ENCODE assay signal across 1 cellular context in the genomic region with DNA sequence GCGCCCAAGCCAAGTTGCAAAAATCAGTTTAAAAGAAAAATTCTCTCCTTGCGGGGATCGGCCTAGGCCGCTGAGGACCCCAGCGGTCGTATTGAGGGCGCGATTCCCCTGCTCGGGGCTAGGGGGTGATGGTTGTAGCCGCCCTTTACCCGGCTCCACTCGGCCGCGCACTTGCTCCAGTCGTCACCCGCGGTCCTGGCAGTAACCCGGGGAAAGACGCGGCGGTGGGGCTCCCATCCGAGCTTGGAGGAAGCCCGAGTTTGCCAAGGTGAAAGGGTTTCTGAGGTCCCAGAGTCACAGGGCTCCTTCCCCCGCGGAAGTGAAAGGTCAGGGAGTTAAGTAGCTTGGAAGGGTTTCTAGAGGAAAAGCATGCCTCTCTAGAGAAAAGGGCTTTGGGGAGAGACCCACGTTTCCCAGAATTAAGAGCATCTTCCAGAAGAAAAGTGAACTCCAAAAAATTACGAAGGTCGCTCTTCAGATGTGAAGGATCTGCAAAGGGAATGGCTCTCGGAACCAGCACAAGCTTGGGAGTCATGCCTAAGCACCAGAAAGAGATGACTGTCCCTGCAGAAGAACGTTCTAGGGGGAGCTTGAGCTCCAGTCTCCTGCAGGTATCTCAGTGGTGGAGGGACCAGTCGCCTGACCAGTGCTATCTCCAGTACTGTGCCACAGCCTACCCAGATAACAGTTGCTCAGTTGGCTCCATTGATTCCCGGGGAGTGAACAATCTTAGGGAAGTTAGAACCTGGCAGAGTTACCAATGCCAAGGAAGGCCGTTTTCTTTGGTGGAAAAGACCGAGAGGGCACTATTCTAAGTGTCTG.
TF ChIP-seq lines count a peak whose summit lies in the region.

No MANE protein-coding gene starts in this region.

TF ChIP-seq in GM23338, 12 proteins besides CTCF, POLR2A, EP300 and RAD21 (continued from another document):
- TF ChIP-seq, protein P1, sequence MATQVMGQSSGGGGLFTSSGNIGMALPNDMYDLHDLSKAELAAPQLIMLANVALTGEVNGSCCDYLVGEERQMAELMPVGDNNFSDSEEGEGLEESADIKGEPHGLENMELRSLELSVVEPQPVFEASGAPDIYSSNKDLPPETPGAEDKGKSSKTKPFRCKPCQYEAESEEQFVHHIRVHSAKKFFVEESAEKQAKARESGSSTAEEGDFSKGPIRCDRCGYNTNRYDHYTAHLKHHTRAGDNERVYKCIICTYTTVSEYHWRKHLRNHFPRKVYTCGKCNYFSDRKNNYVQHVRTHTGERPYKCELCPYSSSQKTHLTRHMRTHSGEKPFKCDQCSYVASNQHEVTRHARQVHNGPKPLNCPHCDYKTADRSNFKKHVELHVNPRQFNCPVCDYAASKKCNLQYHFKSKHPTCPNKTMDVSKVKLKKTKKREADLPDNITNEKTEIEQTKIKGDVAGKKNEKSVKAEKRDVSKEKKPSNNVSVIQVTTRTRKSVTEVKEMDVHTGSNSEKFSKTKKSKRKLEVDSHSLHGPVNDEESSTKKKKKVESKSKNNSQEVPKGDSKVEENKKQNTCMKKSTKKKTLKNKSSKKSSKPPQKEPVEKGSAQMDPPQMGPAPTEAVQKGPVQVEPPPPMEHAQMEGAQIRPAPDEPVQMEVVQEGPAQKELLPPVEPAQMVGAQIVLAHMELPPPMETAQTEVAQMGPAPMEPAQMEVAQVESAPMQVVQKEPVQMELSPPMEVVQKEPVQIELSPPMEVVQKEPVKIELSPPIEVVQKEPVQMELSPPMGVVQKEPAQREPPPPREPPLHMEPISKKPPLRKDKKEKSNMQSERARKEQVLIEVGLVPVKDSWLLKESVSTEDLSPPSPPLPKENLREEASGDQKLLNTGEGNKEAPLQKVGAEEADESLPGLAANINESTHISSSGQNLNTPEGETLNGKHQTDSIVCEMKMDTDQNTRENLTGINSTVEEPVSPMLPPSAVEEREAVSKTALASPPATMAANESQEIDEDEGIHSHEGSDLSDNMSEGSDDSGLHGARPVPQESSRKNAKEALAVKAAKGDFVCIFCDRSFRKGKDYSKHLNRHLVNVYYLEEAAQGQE (IDR thresholded peaks at IDR 0.05; ENCODE audit: unreplicated experiment) = no peak
